ENCODE assay signal across 1 cellular context in genomic region chr19:54662730-54663129, GRCh38.
TF ChIP-seq lines count a peak whose summit lies in the region.

LILRB4 (plus strand) TSS chr19:54662985; CDS start chr19:54663034, 49 bp downstream.

TF ChIP-seq in GM12878, 131 proteins besides CTCF, POLR2A, EP300 and RAD21 (continued from another document):
- TF ChIP-seq PAX5 (IDR thresholded peaks at IDR 0.05; ENCODE audit: borderline replicate concordance, low read depth, low read length) (0 out of 2 replicates have a peak, but pooled peaks have one; percentile 13), MTA2 (IDR thresholded peaks at IDR 0.05; ENCODE audit: low read depth) (peak; percentile 9; the same call in 1 of the 2 replicates)
